In the genomic region with DNA sequence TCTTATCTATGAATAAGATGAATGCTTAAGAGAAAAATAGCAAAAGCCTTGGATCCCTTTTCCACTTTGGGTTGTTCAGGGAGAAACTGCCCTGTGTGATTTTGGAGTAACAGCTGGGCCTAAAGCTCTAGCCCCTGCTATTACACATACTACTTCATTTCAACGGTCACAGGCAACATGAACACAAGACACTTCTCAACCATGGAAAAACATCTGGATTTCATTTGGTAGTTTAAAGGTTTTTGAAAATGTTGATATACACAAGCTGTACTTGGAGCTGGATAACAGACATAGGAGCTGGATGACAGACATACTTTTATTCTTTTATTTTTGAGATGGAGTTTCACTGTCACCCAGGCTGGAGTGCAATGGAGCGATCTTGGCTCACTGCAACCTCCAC, we compare ENCODE assay signal across 20 cellular contexts. TPM values are rescaled to one million over a fixed set of nuclear protein-coding genes. Genes with fewer than 3 reads are reported as not detected.
A peak's percentile ranks its signal among the peaks of the same experiment; 100 is the strongest.
DNase-seq lines count a peak whose midpoint lies in the region; ATAC-seq and TF ChIP-seq lines count a peak whose summit lies in the region.
"Had no signal": no experiment of that assay in that cellular context is flagged by ENCODE, and none has a peak within 500 bp of the region (broad histone marks: within the 10 kb centered on the region; RNA-seq: fewer than 3 reads in every experiment).

No MANE protein-coding gene starts in this region.

- TF ChIP-seq CTCF in natural killer cell (IDR thresholded peaks at IDR 0.05) (no peak), neural crest cell (conservative IDR thresholded peaks at IDR 0.05) (no peak), vagina (IDR thresholded peaks at IDR 0.05) (no peak)

- H3K27ac Mint-ChIP-seq in natural killer cell (peak overlapping the region; percentile 47 to 70), neural crest cell (ENCODE audit: unreplicated experiment) (no peak overlapping the region)
- H3K27ac Mint-ChIP-seq in natural killer cell treated with Interleukin-12 subunit alpha and Interleukin-12 subunit beta and Interleukin-15 and Interleukin-18, amount 100 ng/mL, for 72 hours: no peak overlapping the region
- H3K27ac Mint-ChIP-seq in activated T-helper 17 cell treated with anti-CD3 and anti-CD28 coated beads, Interleukin-2, amount 50 U/mL, for 72 hours: peak overlapping the region; percentile 78
- no peak overlapping the region for H3K27ac Mint-ChIP-seq in activated CD8-positive, alpha-beta T cell treated with anti-CD3 and anti-CD28 coated beads, Interleukin-2, amount 10 ng/mL, durations not matched to agents 7 days and 5 days
- H3K27ac Mint-ChIP-seq: CD8-positive, alpha-beta T cell had no signal

- H3K4me1 ChIP-seq in vagina: peaks cover 16% of the 10 kb centered on the region

- no peaks in the 10 kb centered on the region for H3K27me3 ChIP-seq in vagina
- H3K27me3 ChIP-seq: BLaER1 had no signal

- no peak overlapping the region for H3K4me3 ChIP-seq in vagina
- H3K4me3 ChIP-seq: BLaER1 had no signal

- H3K36me3 Mint-ChIP-seq in natural killer cell: peaks cover 16% of the 10 kb centered on the region
- peaks cover 30% of the 10 kb centered on the region for H3K36me3 Mint-ChIP-seq in natural killer cell treated with Interleukin-12 subunit alpha and Interleukin-12 subunit beta and Interleukin-15 and Interleukin-18, amount 100 ng/mL, for 72 hours
- H3K36me3 Mint-ChIP-seq in activated T-helper 17 cell treated with anti-CD3 and anti-CD28 coated beads, Interleukin-2, amount 50 U/mL, for 72 hours (ENCODE audit: low read depth): peaks cover 77% of the 10 kb centered on the region
- H3K36me3 Mint-ChIP-seq in neural crest cell (ENCODE audit: low read depth): peaks cover 7% of the 10 kb centered on the region
- H3K36me3 Mint-ChIP-seq in activated CD8-positive, alpha-beta T cell treated with anti-CD3 and anti-CD28 coated beads, Interleukin-2, amount 10 ng/mL, durations not matched to agents 7 days and 5 days (ENCODE audit: low read depth): peaks cover 45% of the 10 kb centered on the region

- intact Hi-C loops in natural killer cell (cut with micrococcal nuclease) (no loop called here), vagina (cut with DNase I) (no loop called here)

- H3K9me3 Mint-ChIP-seq in natural killer cell (peaks cover 0 to 2% of the 10 kb centered on the region in 2 donors), neural crest cell (no peaks in the 10 kb centered on the region)
- H3K9me3 Mint-ChIP-seq in natural killer cell treated with Interleukin-12 subunit alpha and Interleukin-12 subunit beta and Interleukin-15 and Interleukin-18, amount 100 ng/mL, for 72 hours: peaks cover 3% of the 10 kb centered on the region
- H3K9me3 Mint-ChIP-seq in activated T-helper 17 cell treated with anti-CD3 and anti-CD28 coated beads, Interleukin-2, amount 50 U/mL, for 72 hours: no peaks in the 10 kb centered on the region
- H3K9me3 Mint-ChIP-seq in activated CD8-positive, alpha-beta T cell treated with anti-CD3 and anti-CD28 coated beads, Interleukin-2, amount 10 ng/mL, durations not matched to agents 7 days and 5 days (ENCODE audit: insufficient read depth): no peaks in the 10 kb centered on the region
- H3K9me3 Mint-ChIP-seq: CD8-positive, alpha-beta T cell had no signal

- H3K27ac ChIP-seq in vagina: no peak overlapping the region
- H3K27ac ChIP-seq: BLaER1, HL-60 had no signal

- CTCF ChIA-PET in activated CD8-positive, alpha-beta T cell treated with anti-CD3 and anti-CD28 coated beads, Interleukin-2, amount 10 ng/mL, durations not matched to agents 7 days and 5 days (lab: Charles Lee): interaction anchor here (0.9 to 1.3 kb wide), 2 partner anchors 8 to 225 kb away, joined by 3 to 4 read pairs; no protein-coding TSS in a partner anchor

- peaks cover 0 to 35% of the 10 kb centered on the region in 2 donors for H3K36me3 ChIP-seq in vagina

- H3K27me3 Mint-ChIP-seq in natural killer cell (ENCODE audit: low read depth in 2 of 2) (no peaks in the 10 kb centered on the region), neural crest cell (ENCODE audit: low read depth) (no peaks in the 10 kb centered on the region)
- H3K27me3 Mint-ChIP-seq in natural killer cell treated with Interleukin-12 subunit alpha and Interleukin-12 subunit beta and Interleukin-15 and Interleukin-18, amount 100 ng/mL, for 72 hours: no peaks in the 10 kb centered on the region
- no peaks in the 10 kb centered on the region for H3K27me3 Mint-ChIP-seq in activated T-helper 17 cell treated with anti-CD3 and anti-CD28 coated beads, Interleukin-2, amount 50 U/mL, for 72 hours
- no peaks in the 10 kb centered on the region for H3K27me3 Mint-ChIP-seq in activated CD8-positive, alpha-beta T cell treated with anti-CD3 and anti-CD28 coated beads, Interleukin-2, amount 10 ng/mL, durations not matched to agents 7 days and 5 days (ENCODE audit: low read depth)

- no peak for ATAC-seq in natural killer cell
- ATAC-seq in natural killer cell treated with Interleukin-12 subunit alpha and Interleukin-12 subunit beta and Interleukin-15 and Interleukin-18, amount 100 ng/mL, for 72 hours: no peak
- ATAC-seq in activated T-helper 17 cell treated with anti-CD3 and anti-CD28 coated beads, Interleukin-2, amount 50 U/mL, for 72 hours (replicated peaks): no peak
- no peak for ATAC-seq in activated CD8-positive, alpha-beta T cell treated with anti-CD3 and anti-CD28 coated beads, Interleukin-2, amount 10 ng/mL, durations not matched to agents 7 days and 5 days
- ATAC-seq: CD8-positive, alpha-beta T cell had no signal

- H3K4me3 Mint-ChIP-seq in natural killer cell (no peak overlapping the region), neural crest cell (peak overlapping the region; percentile 38)
- no peak overlapping the region for H3K4me3 Mint-ChIP-seq in natural killer cell treated with Interleukin-12 subunit alpha and Interleukin-12 subunit beta and Interleukin-15 and Interleukin-18, amount 100 ng/mL, for 72 hours
- no peak overlapping the region for H3K4me3 Mint-ChIP-seq in activated T-helper 17 cell treated with anti-CD3 and anti-CD28 coated beads, Interleukin-2, amount 50 U/mL, for 72 hours
- H3K4me3 Mint-ChIP-seq in activated CD8-positive, alpha-beta T cell treated with anti-CD3 and anti-CD28 coated beads, Interleukin-2, amount 10 ng/mL, durations not matched to agents 7 days and 5 days: no peak overlapping the region
- H3K4me3 Mint-ChIP-seq: CD8-positive, alpha-beta T cell had no signal

- no peaks in the 10 kb centered on the region for H3K9me3 ChIP-seq in vagina
- H3K9me3 ChIP-seq: BLaER1 had no signal

- peaks cover 22 to 30% of the 10 kb centered on the region in 2 donors for H3K4me1 Mint-ChIP-seq in natural killer cell
- peaks cover 18 to 25% of the 10 kb centered on the region in 2 donors for H3K4me1 Mint-ChIP-seq in natural killer cell treated with Interleukin-12 subunit alpha and Interleukin-12 subunit beta and Interleukin-15 and Interleukin-18, amount 100 ng/mL, for 72 hours (ENCODE audit: low read depth in 2 of 2)
- H3K4me1 Mint-ChIP-seq in activated T-helper 17 cell treated with anti-CD3 and anti-CD28 coated beads, Interleukin-2, amount 50 U/mL, for 72 hours: peaks cover 20% of the 10 kb centered on the region
- peaks cover 24% of the 10 kb centered on the region for H3K4me1 Mint-ChIP-seq in neural crest cell
- peaks cover 28% of the 10 kb centered on the region for H3K4me1 Mint-ChIP-seq in activated CD8-positive, alpha-beta T cell treated with anti-CD3 and anti-CD28 coated beads, Interleukin-2, amount 10 ng/mL, durations not matched to agents 7 days and 5 days (ENCODE audit: low read depth)

- no peak for TF ChIP-seq POLR2A in vagina (IDR thresholded peaks at IDR 0.05)

- no peak for DNase-seq in natural killer cell
- DNase-seq in natural killer cell treated with Interleukin-12 subunit alpha and Interleukin-12 subunit beta and Interleukin-15 and Interleukin-18, amount 100 ng/mL, for 72 hours (ENCODE audit: low spot score): no peak
- DNase-seq in fibroblast of the conjunctiva (ENCODE audit: low read depth): peak; percentile 44
- no peak for DNase-seq in neural crest cell (ENCODE audit: low read depth, low spot score)
- DNase-seq in activated CD8-positive, alpha-beta T cell treated with anti-CD3 and anti-CD28 coated beads, Interleukin-2, amount 10 ng/mL, durations not matched to agents 7 days and 5 days: no peak
- DNase-seq in SHP77 (lab: John Stamatoyannopoulos, UW): no peak
- DNase-seq in vagina (ENCODE audit: extremely low spot score in 2 of 2): no peak
- DNase-seq: 8988T; CD8-positive, alpha-beta T cell; DMS79; NCI-H1417; NCI-H187; NCI-H2107; NCI-H510A treated with DMSO at 0.1 percent for 48 hours; NCI-H82; RPMI8226; SIG-M5 had no signal

- POLR2A ChIA-PET in activated CD8-positive, alpha-beta T cell treated with anti-CD3 and anti-CD28 coated beads, Interleukin-2, amount 10 ng/mL, durations not matched to agents 7 days and 5 days (lab: Charles Lee): interaction anchor here (0.6 kb wide), 1 partner anchor 1851 kb away, joined by 3 read pairs; no protein-coding TSS in a partner anchor

RNA-seq across cellular contexts. Expression of a gene that starts 2.7 kb away (rescaled TPM):
- total RNA-seq in natural killer cell: 10 to 100 TPM; 23.7 to 33.6 (median 33.3) TPM
- 10 to 100 TPM; 37.2 to 39.6 TPM for total RNA-seq in natural killer cell treated with Interleukin-12 subunit alpha and Interleukin-12 subunit beta and Interleukin-15 and Interleukin-18, amount 100 ng/mL, for 72 hours
- total RNA-seq in activated T-helper 17 cell treated with anti-CD3 and anti-CD28 coated beads, Interleukin-2, amount 50 U/mL, for 72 hours: 10 to 100 TPM; 17.4 to 32.2 TPM
- total RNA-seq in neural crest cell: 21.4 and 24.4 TPM in 2 replicates
- total RNA-seq in activated CD8-positive, alpha-beta T cell treated with anti-CD3 and anti-CD28 coated beads, Interleukin-2, amount 10 ng/mL, durations not matched to agents 7 days and 5 days: 10 to 100 TPM; 25.2 to 28.1 TPM
- 19.4 TPM for total RNA-seq in vagina

RNA-seq across cellular contexts. Expression of a gene that starts 35.3 kb away (rescaled TPM):
- 10 to 100 TPM; 52.5 to 58.0 (median 54.8) TPM for total RNA-seq in natural killer cell
- total RNA-seq in natural killer cell treated with Interleukin-12 subunit alpha and Interleukin-12 subunit beta and Interleukin-15 and Interleukin-18, amount 100 ng/mL, for 72 hours: 10 to 100 TPM; 42.8 to 51.6 TPM
- total RNA-seq in activated T-helper 17 cell treated with anti-CD3 and anti-CD28 coated beads, Interleukin-2, amount 50 U/mL, for 72 hours: 10 to 100 TPM; 34.0 to 46.9 TPM
- total RNA-seq in neural crest cell: 29.2 and 33.2 TPM in 2 replicates
- total RNA-seq in activated CD8-positive, alpha-beta T cell treated with anti-CD3 and anti-CD28 coated beads, Interleukin-2, amount 10 ng/mL, durations not matched to agents 7 days and 5 days: 10 to 100 TPM; 42.9 to 46.9 TPM
- total RNA-seq in vagina: 13.3 TPM

RNA-seq across cellular contexts. Expression of a gene that starts 46.3 kb away (rescaled TPM):
- 1 to 10 TPM; 3.9 to 6.9 (median 5.1) TPM for total RNA-seq in natural killer cell
- total RNA-seq in natural killer cell treated with Interleukin-12 subunit alpha and Interleukin-12 subunit beta and Interleukin-15 and Interleukin-18, amount 100 ng/mL, for 72 hours: 10 to 100 TPM; 21.2 to 22.8 TPM
- 10 to 100 TPM; 12.1 to 19.1 TPM for total RNA-seq in activated T-helper 17 cell treated with anti-CD3 and anti-CD28 coated beads, Interleukin-2, amount 50 U/mL, for 72 hours
- 35.8 and 36.6 TPM in 2 replicates for total RNA-seq in neural crest cell
- total RNA-seq in activated CD8-positive, alpha-beta T cell treated with anti-CD3 and anti-CD28 coated beads, Interleukin-2, amount 10 ng/mL, durations not matched to agents 7 days and 5 days: 10 to 100 TPM; 14.9 to 17.0 TPM
- total RNA-seq in vagina: 25.5 TPM

RNA-seq across cellular contexts. Expression of a gene that starts 54.4 kb away (rescaled TPM):
- total RNA-seq in natural killer cell (10 to 100 TPM; 36.7 to 63.7 (median 60.4) TPM), neural crest cell (32.9 and 37.5 TPM in 2 replicates), vagina (10.1 TPM)
- 10 to 100 TPM; 40.5 to 47.3 TPM for total RNA-seq in natural killer cell treated with Interleukin-12 subunit alpha and Interleukin-12 subunit beta and Interleukin-15 and Interleukin-18, amount 100 ng/mL, for 72 hours
- 10 to 100 TPM; 54.1 to 59.3 TPM for total RNA-seq in activated T-helper 17 cell treated with anti-CD3 and anti-CD28 coated beads, Interleukin-2, amount 50 U/mL, for 72 hours
- 10 to 100 TPM; 49.9 to 54.6 TPM for total RNA-seq in activated CD8-positive, alpha-beta T cell treated with anti-CD3 and anti-CD28 coated beads, Interleukin-2, amount 10 ng/mL, durations not matched to agents 7 days and 5 days

Comparison
In these comparisons a context has a peak if more than half of its experiments do, and no peak if none do; other contexts are left out.
1. H3K27ac Mint-ChIP-seq: peak in natural killer cell (2 of 2) and activated T-helper 17 cell treated with anti-CD3 and anti-CD28 coated beads, Interleukin-2, amount 50 U/mL, for 72 hours (single experiment); none in natural killer cell treated with Interleukin-12 subunit alpha and Interleukin-12 subunit beta and Interleukin-15 and Interleukin-18, amount 100 ng/mL, for 72 hours (0 of 2), neural crest cell (single experiment) and activated CD8-positive, alpha-beta T cell treated with anti-CD3 and anti-CD28 coated beads, Interleukin-2, amount 10 ng/mL, durations not matched to agents 7 days and 5 days (single experiment).